ENCODE assay signal across 21 cellular contexts in the genomic region with DNA sequence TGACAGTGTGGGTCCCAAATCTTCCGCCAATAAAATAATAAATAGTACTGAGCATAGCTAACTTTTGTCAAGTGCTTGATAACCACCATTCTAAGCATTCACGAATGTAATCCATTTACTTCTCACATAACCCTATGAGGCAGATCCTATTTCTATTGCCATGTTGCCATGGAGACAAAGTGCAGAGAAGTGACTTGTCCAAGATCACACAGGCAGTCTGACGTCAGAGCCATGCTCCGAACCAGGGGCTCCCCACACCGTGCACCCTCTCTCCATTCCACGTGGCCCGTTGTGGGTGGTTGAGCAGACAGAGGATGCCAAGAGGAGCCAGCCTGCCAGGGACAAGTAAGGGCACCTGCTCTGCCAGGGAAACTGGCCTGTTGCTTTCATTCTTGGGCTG. TPM values are rescaled to one million over a fixed set of nuclear protein-coding genes. Genes with fewer than 3 reads are reported as not detected.
"Had no signal": no experiment of that assay in that cellular context is flagged by ENCODE, and none has a peak within 500 bp of the region (broad histone marks: within the 10 kb centered on the region; RNA-seq: fewer than 3 reads in every experiment).

No MANE protein-coding gene starts in this region.

- H3K4me2 ChIP-seq: neural progenitor cell had no signal

- DNase-seq: activated CD4-positive, alpha-beta memory T cell treated with anti-CD3 and anti-CD28 coated beads for 36 hours; activated CD4-positive, alpha-beta T cell treated with anti-CD3 and anti-CD28 coated beads for 48 hours; activated naive CD4-positive, alpha-beta T cell treated with Interleukin-2 at 50 U/mL for 16 hours; activated naive CD8-positive, alpha-beta T cell treated with anti-CD3 and anti-CD28 coated beads for 36 hours; activated T-cell treated with anti-CD3 and anti-CD28 coated beads, Interleukin-2, amount 50 U/mL, for 48 hours; gastrocnemius medialis; hippocampal formation; kidney glomerular epithelial cell; left lung; naive thymus-derived CD8-positive, alpha-beta T cell; retina; stimulated activated CD4-positive, alpha-beta T cell treated with anti-CD3 and anti-CD28 coated beads, Interleukin-4, amount 100 ng/mL, for 1 hour; stimulated activated naive CD4-positive, alpha-beta T cell; testis; trophoblast cell had no signal

- H3K4me1 ChIP-seq: esophagus muscularis mucosa, left lung, testis, vagina had no signal

- H3K9ac ChIP-seq: neural progenitor cell had no signal

- H3K27ac ChIP-seq: coronary artery, esophagus muscularis mucosa, gastrocnemius medialis, left lung, neural progenitor cell, testis, vagina had no signal

- H3K4me3 ChIP-seq: coronary artery, esophagus muscularis mucosa, gastrocnemius medialis, left lung, lung, neural progenitor cell, testis, vagina had no signal

- ATAC-seq: gastrocnemius medialis; left lung; naive thymus-derived CD8-positive, alpha-beta T cell had no signal

- FAIRE-seq: bronchial epithelial cell had no signal

- H2AFZ ChIP-seq: neural progenitor cell had no signal

- H3K36me3 ChIP-seq: esophagus muscularis mucosa, gastrocnemius medialis, left lung, neural progenitor cell, vagina had no signal

- H3K9me3 ChIP-seq: gastrocnemius medialis, testis, vagina had no signal

- H3K27me3 ChIP-seq: neural progenitor cell, testis, vagina had no signal

RNA-seq across cellular contexts. Expression of gene CDH22, which starts 38.9 kb away (rescaled TPM):
- polyA plus RNA-seq: naive thymus-derived CD8-positive, alpha-beta T cell had no signal
